Comparison of ENCODE assay signal across 14 cellular contexts in the genomic region with DNA sequence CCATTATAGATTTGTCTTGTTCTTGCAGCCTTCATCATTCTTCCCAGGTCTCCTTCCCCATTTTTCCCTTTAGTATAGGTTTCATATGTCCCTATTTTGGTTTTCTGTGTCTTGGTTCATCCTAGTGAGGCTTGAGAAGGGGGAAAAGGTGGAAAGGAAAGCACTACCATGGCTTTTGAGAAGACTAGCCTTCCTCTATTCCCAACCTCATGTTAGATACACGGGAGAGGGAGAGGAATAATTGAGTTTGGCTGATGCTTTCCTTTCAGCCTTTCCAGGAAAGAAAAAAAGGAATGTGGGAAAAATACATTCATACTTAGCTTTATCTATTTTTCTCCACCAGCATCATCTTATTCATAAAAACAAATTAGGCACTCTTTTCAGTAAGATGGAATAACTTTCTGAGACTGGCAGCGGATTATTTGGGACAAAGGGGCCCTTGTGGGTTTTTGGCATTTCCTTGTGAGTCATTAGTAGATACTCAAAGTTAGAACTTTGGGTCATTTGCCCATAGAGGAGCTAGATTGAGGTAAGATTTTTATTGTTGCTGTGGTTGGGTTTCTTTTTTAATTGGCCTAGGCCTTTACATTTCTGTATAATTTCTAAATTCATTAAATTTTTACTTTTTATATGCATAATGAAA. TPM values are rescaled to one million over a fixed set of nuclear protein-coding genes. Genes with fewer than 3 reads are reported as not detected.
DNase-seq lines count a peak whose midpoint lies in the region; ATAC-seq and TF ChIP-seq lines count a peak whose summit lies in the region.
"Had no signal": no experiment of that assay in that cellular context is flagged by ENCODE, and none has a peak within 500 bp of the region (broad histone marks: within the 10 kb centered on the region; RNA-seq: fewer than 3 reads in every experiment).

No MANE protein-coding gene starts in this region.

- H3K4me3 ChIP-seq in left ventricle myocardium inferior (no peak overlapping the region), fibroblast of villous mesenchyme (ENCODE audit: low read depth, low read length) (no peak overlapping the region)
- H3K4me3 ChIP-seq in effector memory CD4-positive, alpha-beta T cell (ENCODE audit: insufficient read depth, low read depth, low read length, poor library complexity, severe bottlenecking): no peak overlapping the region

- H3K9me3 ChIP-seq in left ventricle myocardium inferior (replicated peaks): no peaks in the 10 kb centered on the region
- no peaks in the 10 kb centered on the region for H3K9me3 ChIP-seq in effector memory CD4-positive, alpha-beta T cell (ENCODE audit: control insufficient read depth, low read length)

- H3K4me1 ChIP-seq in left ventricle myocardium inferior: peaks cover 28% of the 10 kb centered on the region
- H3K4me1 ChIP-seq in effector memory CD4-positive, alpha-beta T cell (ENCODE audit: control insufficient read depth, insufficient read depth, low read length, poor library complexity, severe bottlenecking): peaks cover 13% of the 10 kb centered on the region

- intact Hi-C loops in left ventricle myocardium inferior (cut with micrococcal nuclease) (no loop called here), Right ventricle myocardium inferior (cut with DNase I) (no loop called here), activated B cell treated with CpG ODN at 0.5 μM for 24 hours (cut with micrococcal nuclease) (no loop called here)

- H3K27ac Mint-ChIP-seq in activated B cell treated with CpG ODN at 0.5 μM for 24 hours: peak overlapping the region; percentile 32
- H3K27ac Mint-ChIP-seq: type B pancreatic cell had no signal

- peaks cover 88% of the 10 kb centered on the region for H3K36me3 ChIP-seq in left ventricle myocardium inferior
- H3K36me3 ChIP-seq in effector memory CD4-positive, alpha-beta T cell (ENCODE audit: control insufficient read depth, insufficient read depth, low read length): peaks cover 65% of the 10 kb centered on the region

- peaks cover 75% of the 10 kb centered on the region for H3K36me3 Mint-ChIP-seq in activated B cell treated with CpG ODN at 0.5 μM for 24 hours (ENCODE audit: low read depth)

- TF ChIP-seq CTCF in left ventricle myocardium inferior (IDR thresholded peaks at IDR 0.05; ENCODE audit: borderline replicate concordance) (no peak), activated B cell treated with CpG ODN at 0.5 μM for 24 hours (IDR thresholded peaks at IDR 0.05) (no peak), fibroblast of villous mesenchyme (IDR thresholded peaks at IDR 0.05; ENCODE audit: insufficient read depth, low read depth, low read length) (no peak)

- no peaks in the 10 kb centered on the region for H3K27me3 Mint-ChIP-seq in activated B cell treated with CpG ODN at 0.5 μM for 24 hours
- H3K27me3 Mint-ChIP-seq: type B pancreatic cell had no signal

- no peak for DNase-seq in left ventricle myocardium inferior
- DNase-seq in Right ventricle myocardium inferior (ENCODE audit: missing footprints): no peak
- DNase-seq in activated B cell treated with CpG ODN at 0.5 μM for 24 hours: no peak
- DNase-seq in fibroblast of villous mesenchyme (ENCODE audit: low read depth): peak; percentile 75
- no peak for DNase-seq in SKM-1 (lab: John Stamatoyannopoulos, UW; ENCODE audit: unreplicated experiment)
- no peak for DNase-seq in NCI-H526 treated with DMSO at 0.1 percent for 48 hours (lab: John Stamatoyannopoulos, UW)
- no peak for DNase-seq in effector memory CD4-positive, alpha-beta T cell
- no peak for DNase-seq in inferior parietal cortex (ENCODE audit: extremely low spot score)
- DNase-seq: activated CD8-positive, alpha-beta memory T cell treated with anti-CD3 and anti-CD28 coated beads, Interleukin-2, amount 50 U/mL, for 4 hours; Karpas-422; midbrain; stimulated activated CD4-positive, alpha-beta T cell treated with anti-CD3 and anti-CD28 coated beads, Interleukin-15, amount 100 ng/mL, for 24 hours had no signal

- H3K27ac ChIP-seq in left ventricle myocardium inferior (replicated peaks): peak overlapping the region; percentile 13
- H3K27ac ChIP-seq in effector memory CD4-positive, alpha-beta T cell (ENCODE audit: insufficient read depth, low read length, poor library complexity, severe bottlenecking): no peak overlapping the region
- H3K27ac ChIP-seq: C4-2B had no signal

- H3K4me1 Mint-ChIP-seq in activated B cell treated with CpG ODN at 0.5 μM for 24 hours: peaks cover 6% of the 10 kb centered on the region

- POLR2A ChIA-PET in activated B cell treated with CpG ODN at 0.5 μM for 24 hours (lab: Charles Lee): interaction anchor here (0.6 to 0.7 kb wide), 2 partner anchors 8 to 28 kb away, joined by 3 read pairs; no protein-coding TSS in a partner anchor

- no peak overlapping the region for H3K4me3 Mint-ChIP-seq in activated B cell treated with CpG ODN at 0.5 μM for 24 hours
- H3K4me3 Mint-ChIP-seq: type B pancreatic cell had no signal

- CTCF ChIA-PET in activated B cell treated with CpG ODN at 0.5 μM for 24 hours (lab: Charles Lee): interaction anchor here (1.2 to 2.4 kb wide), 4 partner anchors 10 to 84 kb away, joined by 3 to 14 read pairs (median 4); no protein-coding TSS in a partner anchor

- no peaks in the 10 kb centered on the region for H3K9me3 Mint-ChIP-seq in activated B cell treated with CpG ODN at 0.5 μM for 24 hours
- H3K9me3 Mint-ChIP-seq: type B pancreatic cell had no signal

- H3K27me3 ChIP-seq in left ventricle myocardium inferior (ENCODE audit: low read depth): no peaks in the 10 kb centered on the region
- H3K27me3 ChIP-seq in effector memory CD4-positive, alpha-beta T cell (replicated peaks; ENCODE audit: control insufficient read depth, insufficient read depth, low read length, poor library complexity, severe bottlenecking): no peaks in the 10 kb centered on the region

- ATAC-seq in Right ventricle myocardium inferior (no peak), activated B cell treated with CpG ODN at 0.5 μM for 24 hours (ENCODE audit: low read depth) (no peak)

RNA-seq across cellular contexts. Expression of a gene that starts 23.8 kb away (rescaled TPM):
- 112 TPM for total RNA-seq in left ventricle myocardium inferior
- total RNA-seq in Right ventricle myocardium inferior: 120 TPM
- total RNA-seq in activated B cell treated with CpG ODN at 0.5 μM for 24 hours: 152 and 158 TPM in 2 replicates
- 172 and 240 TPM in 2 replicates for total RNA-seq in fibroblast of villous mesenchyme

RNA-seq across cellular contexts. Expression of a gene that starts 30.1 kb away (rescaled TPM):
- total RNA-seq in left ventricle myocardium inferior (22.3 TPM), Right ventricle myocardium inferior (22.8 TPM), activated B cell treated with CpG ODN at 0.5 μM for 24 hours (107 and 120 TPM in 2 replicates), fibroblast of villous mesenchyme (22.9 and 35.4 TPM in 2 replicates)
